In the genomic region with DNA sequence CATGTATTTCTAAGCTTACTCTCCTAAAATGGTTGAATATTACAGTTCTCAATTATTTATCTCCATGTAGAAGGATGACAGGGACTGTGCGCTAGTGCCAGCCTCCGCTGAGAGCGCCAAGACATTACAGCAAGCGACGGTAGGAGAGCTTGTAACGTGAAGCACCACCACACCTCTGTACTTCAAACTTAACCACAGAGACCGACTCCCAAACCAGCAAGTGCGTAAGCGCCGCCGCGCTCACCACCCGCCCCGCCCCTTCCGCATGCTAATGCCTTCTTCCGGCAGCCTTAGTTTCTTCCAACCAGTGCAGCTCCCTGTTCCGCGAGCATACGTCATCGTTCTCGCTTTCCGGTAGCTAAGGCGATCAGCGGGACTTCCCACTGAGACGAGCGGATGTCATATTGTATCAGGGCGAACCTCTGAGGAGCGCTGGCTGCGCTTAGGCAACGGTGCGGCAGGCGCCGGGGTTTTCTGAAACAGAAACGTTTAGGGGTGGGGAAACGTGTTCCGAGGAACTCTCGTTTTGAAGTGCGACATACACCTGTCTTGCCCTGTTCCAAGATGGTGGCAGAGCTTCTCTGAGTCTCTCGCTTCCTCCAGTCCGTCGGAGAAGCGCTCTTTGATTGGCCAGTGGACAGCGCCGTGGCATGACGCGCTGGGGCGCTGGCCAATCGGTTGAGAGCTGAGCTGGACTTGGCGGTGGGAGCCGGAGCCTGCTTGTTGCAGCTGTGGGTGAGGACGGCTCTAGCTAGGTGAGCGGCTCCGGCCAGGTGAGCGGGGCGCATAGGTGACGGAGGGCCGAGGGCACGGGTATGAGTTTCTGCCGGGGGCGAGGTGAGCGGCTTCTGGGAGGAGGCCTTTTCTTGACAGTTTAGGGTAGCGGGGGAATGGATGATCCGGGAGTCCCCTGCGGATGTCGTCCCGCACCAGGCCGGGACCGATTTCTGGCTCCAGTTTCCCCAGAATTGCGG, we compare ENCODE assay signal across 8 cellular contexts. TPM values are rescaled to one million over a fixed set of nuclear protein-coding genes. Genes with fewer than 3 reads are reported as not detected.
DNase-seq lines count a peak whose midpoint lies in the region; ATAC-seq and TF ChIP-seq lines count a peak whose summit lies in the region.

A gene (plus strand): TSS at position 723 of the 974 bp plus-strand sequence. CDS start 2,896 bp downstream, outside the sequence.

- peaks cover 10% of the 10 kb centered on the region for H3K79me2 ChIP-seq in fibroblast of lung (ENCODE audit: control insufficient read depth, insufficient read depth, low read length)

- CTCF ChIA-PET in naive thymus-derived CD4-positive, alpha-beta T cell (lab: Charles Lee): interaction anchor here (0.6 to 3.1 kb wide), 5 partner anchors 10 to 937 kb away, joined by 3 to 22 read pairs (median 5); a partner anchor contains a TSS

- peak within 1 kb of the TSS; percentile 100 for H3K4me2 ChIP-seq in fibroblast of lung (ENCODE audit: extremely low read depth, insufficient read depth, low read length)

- ATAC-seq in RWPE2 (ENCODE audit: low read depth): peak; percentile 98
- ATAC-seq in naive thymus-derived CD4-positive, alpha-beta T cell: peak; percentile 91
- peak; percentile 92 to 93 for ATAC-seq in stimulated activated naive B cell treated with anti-CD40 and anti-IgM and Interleukin-4, amounts not matched to agents 10 μg/mL and 1 μg/mL and 100 μg/mL, for 72 hours (replicated peaks)

- H3K27ac Mint-ChIP-seq in activated T-helper 2 cell treated with anti-CD3 and anti-CD28 coated beads, Interferon-gamma antibody, Interleukin-2, Interleukin-4, amounts not matched to agents 10 μg/mL and 5 μg/mL and 100 μg/mL, durations not matched to agents 14 hours and 24 hours and 36 hours: peak within 1 kb of the TSS; percentile 100
- peak within 1 kb of the TSS; percentile 99 to 100 (median 100) for H3K27ac Mint-ChIP-seq in naive thymus-derived CD4-positive, alpha-beta T cell
- peak within 1 kb of the TSS; percentile 99 for H3K27ac Mint-ChIP-seq in stimulated activated naive B cell treated with anti-CD40 and anti-IgM and Interleukin-4, amounts not matched to agents 10 μg/mL and 1 μg/mL and 100 μg/mL, for 72 hours

- H3K4me3 Mint-ChIP-seq in activated T-helper 2 cell treated with anti-CD3 and anti-CD28 coated beads, Interferon-gamma antibody, Interleukin-2, Interleukin-4, amounts not matched to agents 10 μg/mL and 5 μg/mL and 100 μg/mL, durations not matched to agents 14 hours and 24 hours and 36 hours (ENCODE audit: low read depth): peak within 1 kb of the TSS; percentile 100
- H3K4me3 Mint-ChIP-seq in naive thymus-derived CD4-positive, alpha-beta T cell: peak within 1 kb of the TSS; percentile 91 to 100 (median 100)
- peak within 1 kb of the TSS; percentile 97 to 98 for H3K4me3 Mint-ChIP-seq in stimulated activated naive B cell treated with anti-CD40 and anti-IgM and Interleukin-4, amounts not matched to agents 10 μg/mL and 1 μg/mL and 100 μg/mL, for 72 hours

- intact Hi-C loops in activated T-helper 2 cell treated with anti-CD3 and anti-CD28 coated beads, Interferon-gamma antibody, Interleukin-2, Interleukin-4, amounts not matched to agents 10 μg/mL and 5 μg/mL and 100 μg/mL, durations not matched to agents 14 hours and 24 hours and 36 hours (cut with micrococcal nuclease): loop anchor here (1.0 to 5.0 kb wide), 7 partner anchors 10 to 540 kb away; a partner anchor contains a TSS
- intact Hi-C loops in naive thymus-derived CD4-positive, alpha-beta T cell (cut with micrococcal nuclease): loop anchor here (1.0 to 2.0 kb wide), 16 partner anchors 10 to 1545 kb away; a partner anchor contains a TSS

- H3K27me3 Mint-ChIP-seq in activated T-helper 2 cell treated with anti-CD3 and anti-CD28 coated beads, Interferon-gamma antibody, Interleukin-2, Interleukin-4, amounts not matched to agents 10 μg/mL and 5 μg/mL and 100 μg/mL, durations not matched to agents 14 hours and 24 hours and 36 hours (ENCODE audit: low read depth): no peaks in the 10 kb centered on the region
- peaks cover 0 to 2% (median 0%) of the 10 kb centered on the region in 5 donors for H3K27me3 Mint-ChIP-seq in naive thymus-derived CD4-positive, alpha-beta T cell
- peaks cover under 1 to 7% of the 10 kb centered on the region in 2 donors for H3K27me3 Mint-ChIP-seq in stimulated activated naive B cell treated with anti-CD40 and anti-IgM and Interleukin-4, amounts not matched to agents 10 μg/mL and 1 μg/mL and 100 μg/mL, for 72 hours

- H3K36me3 ChIP-seq in RWPE2 (ENCODE audit: low read depth) (peaks cover 38% of the 10 kb centered on the region), fibroblast of lung (ENCODE audit: control insufficient read depth, insufficient read depth, low read length) (peaks cover 5% of the 10 kb centered on the region)
- H3K36me3 ChIP-seq in naive thymus-derived CD4-positive, alpha-beta T cell (ENCODE audit: control insufficient read depth in 2 of 3, insufficient read depth in 3 of 3, low read length in 3 of 3): peaks cover 6 to 22% (median 12%) of the 10 kb centered on the region in 3 experiments

- H3K9me3 Mint-ChIP-seq in activated T-helper 2 cell treated with anti-CD3 and anti-CD28 coated beads, Interferon-gamma antibody, Interleukin-2, Interleukin-4, amounts not matched to agents 10 μg/mL and 5 μg/mL and 100 μg/mL, durations not matched to agents 14 hours and 24 hours and 36 hours: no peaks in the 10 kb centered on the region
- peaks cover 0 to 5% (median 0%) of the 10 kb centered on the region in 11 donors for H3K9me3 Mint-ChIP-seq in naive thymus-derived CD4-positive, alpha-beta T cell
- no peaks in the 10 kb centered on the region for H3K9me3 Mint-ChIP-seq in stimulated activated naive B cell treated with anti-CD40 and anti-IgM and Interleukin-4, amounts not matched to agents 10 μg/mL and 1 μg/mL and 100 μg/mL, for 72 hours

- H3K4me1 ChIP-seq in RWPE2 (ENCODE audit: insufficient read depth, poor library complexity, severe bottlenecking) (peaks cover 16% of the 10 kb centered on the region), fibroblast of lung (ENCODE audit: control insufficient read depth, extremely low read depth, insufficient read depth, low read length) (no peaks in the 10 kb centered on the region)
- peaks cover 17 to 28% of the 10 kb centered on the region in 2 donors for H3K4me1 ChIP-seq in naive thymus-derived CD4-positive, alpha-beta T cell (ENCODE audit: control insufficient read depth in 2 of 2, insufficient read depth in 2 of 2, low read length in 2 of 2)

- peaks cover 27% of the 10 kb centered on the region for H3K4me1 Mint-ChIP-seq in activated T-helper 2 cell treated with anti-CD3 and anti-CD28 coated beads, Interferon-gamma antibody, Interleukin-2, Interleukin-4, amounts not matched to agents 10 μg/mL and 5 μg/mL and 100 μg/mL, durations not matched to agents 14 hours and 24 hours and 36 hours (ENCODE audit: low read depth)
- peaks cover 25 to 60% (median 50%) of the 10 kb centered on the region in 7 donors for H3K4me1 Mint-ChIP-seq in naive thymus-derived CD4-positive, alpha-beta T cell
- peaks cover 17 to 36% of the 10 kb centered on the region in 2 donors for H3K4me1 Mint-ChIP-seq in stimulated activated naive B cell treated with anti-CD40 and anti-IgM and Interleukin-4, amounts not matched to agents 10 μg/mL and 1 μg/mL and 100 μg/mL, for 72 hours

- H4K20me1 ChIP-seq in fibroblast of lung (ENCODE audit: control insufficient read depth, extremely low read depth, insufficient read depth, low read length): no peaks in the 10 kb centered on the region

- DNase-seq in EH (ENCODE audit: low read depth): peak; percentile 97
- DNase-seq in H4 (ENCODE audit: low spot score): peak; percentile 97
- DNase-seq in LoVo (ENCODE audit: low spot score): peak; percentile 97
- DNase-seq in RWPE2 (ENCODE audit: low spot score): peak; percentile 97
- peak; percentile 97 for DNase-seq in activated T-helper 2 cell treated with anti-CD3 and anti-CD28 coated beads, Interferon-gamma antibody, Interleukin-2, Interleukin-4, amounts not matched to agents 10 μg/mL and 5 μg/mL and 100 μg/mL, durations not matched to agents 14 hours and 24 hours and 36 hours (ENCODE audit: low spot score)
- peak; percentile 97 to 98 for DNase-seq in fibroblast of lung (ENCODE audit: low read depth in 2 of 2)
- peak; percentile 88 to 100 (median 99) for DNase-seq in naive thymus-derived CD4-positive, alpha-beta T cell
- DNase-seq in stimulated activated naive B cell treated with anti-CD40 and anti-IgM and Interleukin-4, amounts not matched to agents 10 μg/mL and 1 μg/mL and 100 μg/mL, for 72 hours: peak; percentile 98

- peaks cover 44% of the 10 kb centered on the region for H3K36me3 Mint-ChIP-seq in activated T-helper 2 cell treated with anti-CD3 and anti-CD28 coated beads, Interferon-gamma antibody, Interleukin-2, Interleukin-4, amounts not matched to agents 10 μg/mL and 5 μg/mL and 100 μg/mL, durations not matched to agents 14 hours and 24 hours and 36 hours (ENCODE audit: low read depth)
- H3K36me3 Mint-ChIP-seq in naive thymus-derived CD4-positive, alpha-beta T cell: peaks cover 4 to 26% (median 18%) of the 10 kb centered on the region in 5 donors
- H3K36me3 Mint-ChIP-seq in stimulated activated naive B cell treated with anti-CD40 and anti-IgM and Interleukin-4, amounts not matched to agents 10 μg/mL and 1 μg/mL and 100 μg/mL, for 72 hours: peaks cover 10 to 25% of the 10 kb centered on the region in 2 donors

- TF ChIP-seq CTCF in RWPE2 (IDR thresholded peaks at IDR 0.05; ENCODE audit: poor library complexity, severe bottlenecking) (no peak), fibroblast of lung (conservative IDR thresholded peaks at IDR 0.05 in 1 of 2, IDR thresholded peaks at IDR 0.05 in 1 of 2; ENCODE audit: low read depth in 1 of 2, low read length in 2 of 2) (no peak)

- H3K27ac ChIP-seq in RWPE2 (ENCODE audit: poor library complexity, severe bottlenecking): peak within 1 kb of the TSS; percentile 68
- H3K27ac ChIP-seq in fibroblast of lung (ENCODE audit: insufficient read depth, low read length): peak within 1 kb of the TSS; percentile 98
- peak within 1 kb of the TSS; percentile 90 for H3K27ac ChIP-seq in naive thymus-derived CD4-positive, alpha-beta T cell (ENCODE audit: low read depth, low read length)

- H3K27me3 ChIP-seq in RWPE2 (ENCODE audit: insufficient read depth, poor library complexity, severe bottlenecking) (no peaks in the 10 kb centered on the region), fibroblast of lung (ENCODE audit: control insufficient read depth, insufficient read depth, low read length) (no peaks in the 10 kb centered on the region)
- no peaks in the 10 kb centered on the region for H3K27me3 ChIP-seq in naive thymus-derived CD4-positive, alpha-beta T cell (ENCODE audit: control insufficient read depth in 2 of 2, insufficient read depth in 2 of 2, low read length in 2 of 2)

- peak within 1 kb of the TSS; percentile 75 for H3K4me3 ChIP-seq in RWPE2 (ENCODE audit: severe bottlenecking)
- peak within 1 kb of the TSS; percentile 79 to 98 (median 84) for H3K4me3 ChIP-seq in fibroblast of lung (replicated peaks in 1 of 4; ENCODE audit: control extremely low read depth in 1 of 4, insufficient read depth in 1 of 4, low read depth in 3 of 4, low read length in 4 of 4)
- peak within 1 kb of the TSS; percentile 74 for H3K4me3 ChIP-seq in naive thymus-derived CD4-positive, alpha-beta T cell (ENCODE audit: low read length)

- POLR2A ChIA-PET in naive thymus-derived CD4-positive, alpha-beta T cell (lab: Charles Lee): interaction anchor here (0.7 to 5.9 kb wide), 24 partner anchors 8 to 1778 kb away, joined by 3 to 110 read pairs (median 6); a partner anchor contains a TSS

- H3K9ac ChIP-seq in fibroblast of lung (ENCODE audit: insufficient read depth, low read length): peak within 1 kb of the TSS; percentile 86

- peak within 1 kb of the TSS; percentile 98 for H2AFZ ChIP-seq in fibroblast of lung (ENCODE audit: low read length)

- no peaks in the 10 kb centered on the region for H3K9me3 ChIP-seq in RWPE2 (ENCODE audit: severe bottlenecking)
- no peaks in the 10 kb centered on the region for H3K9me3 ChIP-seq in fibroblast of lung (ENCODE audit: control insufficient read depth, insufficient read depth, low read depth, low read length)
- no peaks in the 10 kb centered on the region for H3K9me3 ChIP-seq in naive thymus-derived CD4-positive, alpha-beta T cell (ENCODE audit: control insufficient read depth in 2 of 3, low read length in 3 of 3)

RNA-seq across cellular contexts. Expression of the gene that starts here (rescaled TPM):
- total RNA-seq in H4 (2014; rRNA removed; shearing (Covaris generic)): 45.8 and 50.2 TPM in 2 replicates
- total RNA-seq in activated T-helper 2 cell treated with anti-CD3 and anti-CD28 coated beads, Interferon-gamma antibody, Interleukin-2, Interleukin-4, amounts not matched to agents 10 μg/mL and 5 μg/mL and 100 μg/mL, durations not matched to agents 14 hours and 24 hours and 36 hours: 126 and 131 TPM in 2 replicates
- 34.7 and 52.0 TPM in 2 replicates for total RNA-seq in fibroblast of lung
- polyA plus RNA-seq in fibroblast of lung: 51.0 and 67.9 TPM in 2 replicates
- 29.3 and 40.9 TPM in 2 replicates for polyA plus RNA-seq in fibroblast of lung (2012)
- polyA minus RNA-seq in fibroblast of lung (ENCODE audit: low replicate concordance): 55.8 and 64.6 TPM in 2 replicates
- 100 to 1,000 TPM in 1 of 5 experiments, 10 to 100 TPM in 4; 39.0 to 102 (median 40.9) TPM for total RNA-seq in naive thymus-derived CD4-positive, alpha-beta T cell
- 10 to 100 TPM; 38.7 to 53.4 TPM for polyA plus RNA-seq in naive thymus-derived CD4-positive, alpha-beta T cell

Comparison
In these comparisons a context has a peak if more than half of its experiments do, and no peak if none do; other contexts are left out.
1. Peak in every context shown above with its lines: DNase-seq, ATAC-seq, H3K4me3 ChIP-seq and H3K27ac ChIP-seq.